In genomic region chr5:157828949-157829639, GRCh38 we compare ENCODE assay signal across 9 cellular contexts.
DNase-seq lines count a peak whose midpoint lies in the region; ATAC-seq and TF ChIP-seq lines count a peak whose summit lies in the region.
"Had no signal": no experiment of that assay in that cellular context is flagged by ENCODE, and none has a peak within 500 bp of the region (broad histone marks: within the 10 kb centered on the region; RNA-seq: fewer than 3 reads in every experiment).

No MANE protein-coding gene starts in this region.

- ATAC-seq in HG02678 (IDR thresholded peaks at IDR 0.05; ENCODE audit: unreplicated experiment) (no peak), HG02623 (IDR thresholded peaks at IDR 0.05; ENCODE audit: unreplicated experiment) (no peak)

- peak; percentile 20 for DNase-seq in ACHN
- no peak for DNase-seq in GM12864 (ENCODE audit: low read depth)
- peak; percentile 28 for DNase-seq in RKO (ENCODE audit: low spot score)
- peak; percentile 12 for DNase-seq in iPS DF 19.7 (ENCODE audit: low read depth, low spot score)
- no peak for DNase-seq in nucleus accumbens (lab: John Stamatoyannopoulos, UW)
- DNase-seq in stimulated activated CD4-positive, alpha-beta T cell treated with anti-CD3 and anti-CD28 coated beads, Interleukin-15, amount 100 ng/mL, for 24 hours, result no peak
- DNase-seq: activated CD4-positive, alpha-beta T cell treated with anti-CD3 and anti-CD28 coated beads for 1 hour had no signal

- in situ Hi-C loops in ACHN (cut with HindIII; ENCODE audit: low pct_ligation_motif_present, low pct_unique_long_range_greater_than_20kb, low sequenced_read_pairs), result no loop called here

- H3K4me3 ChIP-seq in GM12864 (ENCODE audit: low read depth, low read length), result no peak overlapping the region

- TF ChIP-seq CTCF in GM12864 (IDR thresholded peaks at IDR 0.05; ENCODE audit: low read depth, low read length, missing control alignments), result peak; percentile 47

Comparison
In these comparisons a context has a peak if more than half of its experiments do, and no peak if none do; other contexts are left out.
1. DNase-seq: peak in ACHN (single experiment), RKO (single experiment) and iPS DF 19.7 (single experiment); none in GM12864 (single experiment), nucleus accumbens (0 of 56) and stimulated activated CD4-positive, alpha-beta T cell treated with anti-CD3 and anti-CD28 coated beads, Interleukin-15, amount 100 ng/mL, for 24 hours (single experiment).